Comparison of ENCODE assay signal across 24 cellular contexts in genomic region chr1:232722626-232723025, GRCh38.
"Had no signal": no experiment of that assay in that cellular context is flagged by ENCODE, and none has a peak within 500 bp of the region (broad histone marks: within the 10 kb centered on the region; RNA-seq: fewer than 3 reads in every experiment).

No MANE protein-coding gene starts in this region.

- H3K4me3 ChIP-seq: coronary artery, hepatocyte, prostate gland, thoracic aorta, upper lobe of left lung had no signal

- H3K36me3 Mint-ChIP-seq: activated CD8-positive, alpha-beta memory T cell treated with anti-CD3 and anti-CD28 coated beads, Interleukin-2, amount 10 ng/mL, durations not matched to agents 7 days and 5 days; activated naive CD4-positive, alpha-beta T cell treated with anti-CD3 and anti-CD28 coated beads, Interleukin-2, amount 10 ng/mL, durations not matched to agents 7 days and 5 days had no signal

- H3K27me3 ChIP-seq: hepatocyte, upper lobe of left lung had no signal

- H3K4me2 ChIP-seq: hepatocyte had no signal

- H3K4me1 ChIP-seq: prostate gland, upper lobe of left lung had no signal

- DNase-seq: activated CD4-positive, alpha-beta memory T cell treated with anti-CD3 and anti-CD28 coated beads, Interleukin-2, amount 10 ng/mL, durations not matched to agents 7 days and 5 days; activated CD4-positive, alpha-beta T cell treated with anti-CD3 and anti-CD28 coated beads for 48 hours; activated CD8-positive, alpha-beta memory T cell treated with anti-CD3 and anti-CD28 coated beads, Interleukin-2, amount 10 ng/mL, durations not matched to agents 7 days and 5 days; activated effector memory CD4-positive, alpha-beta T cell treated with anti-CD3 and anti-CD28 coated beads, Interleukin-2, amount 50 U/mL, for 16 hours; activated naive CD4-positive, alpha-beta T cell treated with anti-CD3 and anti-CD28 coated beads, Interleukin-2, amount 10 ng/mL, durations not matched to agents 7 days and 5 days; activated naive CD8-positive, alpha-beta T cell treated with anti-CD3 and anti-CD28 coated beads, Interleukin-2, amount 50 U/mL, for 24 hours; activated T-cell treated with anti-CD3 and anti-CD28 coated beads for 4 hours; glutamatergic neuron; immature natural killer cell; left ventricle myocardium superior; midbrain; stimulated activated CD4-positive, alpha-beta T cell treated with anti-CD3 and anti-CD28 coated beads, Interleukin-4, amount 100 ng/mL, for 24 hours; stimulated activated naive CD4-positive, alpha-beta T cell treated with Interleukin-2 at 50 U/mL for 16 hours; SW 1271; T-helper 17 cell; upper lobe of left lung had no signal

- FAIRE-seq: endometrium, frontal cortex had no signal

- ATAC-seq: activated CD8-positive, alpha-beta memory T cell treated with anti-CD3 and anti-CD28 coated beads, Interleukin-2, amount 10 ng/mL, durations not matched to agents 7 days and 5 days; activated naive CD8-positive, alpha-beta T cell treated with anti-CD3 and anti-CD28 coated beads, Interleukin-2, amount 50 U/mL, for 24 hours; left ventricle myocardium superior; natural killer cell treated with Interleukin-12 subunit alpha and Interleukin-12 subunit beta and Interleukin-15 and Interleukin-18, amount 100 ng/mL, for 72 hours; T-helper 17 cell had no signal

- H3K4me3 Mint-ChIP-seq: activated CD4-positive, alpha-beta memory T cell treated with anti-CD3 and anti-CD28 coated beads, Interleukin-2, amount 10 ng/mL, durations not matched to agents 7 days and 5 days; activated CD8-positive, alpha-beta memory T cell treated with anti-CD3 and anti-CD28 coated beads, Interleukin-2, amount 10 ng/mL, durations not matched to agents 7 days and 5 days; activated naive CD4-positive, alpha-beta T cell treated with anti-CD3 and anti-CD28 coated beads, Interleukin-2, amount 10 ng/mL, durations not matched to agents 7 days and 5 days; activated naive CD8-positive, alpha-beta T cell treated with anti-CD3 and anti-CD28 coated beads, Interleukin-2, amount 50 U/mL, for 24 hours; central memory CD8-positive, alpha-beta T cell; immature natural killer cell; natural killer cell treated with Interleukin-12 subunit alpha and Interleukin-12 subunit beta and Interleukin-15 and Interleukin-18, amount 100 ng/mL, for 72 hours; T-helper 17 cell had no signal

- H3K27ac Mint-ChIP-seq: activated CD4-positive, alpha-beta memory T cell treated with anti-CD3 and anti-CD28 coated beads, Interleukin-2, amount 10 ng/mL, durations not matched to agents 7 days and 5 days; activated CD8-positive, alpha-beta memory T cell treated with anti-CD3 and anti-CD28 coated beads, Interleukin-2, amount 10 ng/mL, durations not matched to agents 7 days and 5 days; activated naive CD4-positive, alpha-beta T cell treated with anti-CD3 and anti-CD28 coated beads, Interleukin-2, amount 10 ng/mL, durations not matched to agents 7 days and 5 days; activated naive CD8-positive, alpha-beta T cell treated with anti-CD3 and anti-CD28 coated beads, Interleukin-2, amount 50 U/mL, for 24 hours; immature natural killer cell; natural killer cell treated with Interleukin-12 subunit alpha and Interleukin-12 subunit beta and Interleukin-15 and Interleukin-18, amount 100 ng/mL, for 72 hours; T-helper 17 cell had no signal

- H3K79me2 ChIP-seq: hepatocyte had no signal

- H3K36me3 ChIP-seq: prostate gland, thoracic aorta, upper lobe of left lung had no signal

- H3K27ac ChIP-seq: coronary artery, hepatocyte, prostate gland, thoracic aorta, upper lobe of left lung had no signal

- H2AFZ ChIP-seq: hepatocyte had no signal

- H3K9me3 ChIP-seq: prostate gland, thoracic aorta, upper lobe of left lung had no signal

- H3K9me3 Mint-ChIP-seq: activated naive CD4-positive, alpha-beta T cell treated with anti-CD3 and anti-CD28 coated beads, Interleukin-2, amount 10 ng/mL, durations not matched to agents 7 days and 5 days had no signal
